Comparison of ENCODE assay signal across 8 cellular contexts in genomic region chr6:31580807-31581437, GRCh38. TPM values are rescaled to one million over a fixed set of nuclear protein-coding genes. Genes with fewer than 3 reads are reported as not detected.
DNase-seq lines count a peak whose midpoint lies in the region; ATAC-seq and TF ChIP-seq lines count a peak whose summit lies in the region.

No MANE protein-coding gene starts in this region.

- no peaks in the 10 kb centered on the region for H3K79me1 ChIP-seq in H9 (ENCODE audit: insufficient read depth, low read depth, low read length, poor library complexity, severe bottlenecking)

- H4K20me1 ChIP-seq in H9 (ENCODE audit: control insufficient read depth, insufficient read depth, insufficient read length), result no peaks in the 10 kb centered on the region

- H2BK120ac ChIP-seq in H9 (ENCODE audit: low read depth, low read length, poor library complexity, severe bottlenecking), result no peak overlapping the region

- ATAC-seq in aorta (ENCODE audit: low FRiP score), result peak; percentile 96

- H4K91ac ChIP-seq in H9 (ENCODE audit: insufficient read length, low read depth, low read length), result no peak overlapping the region

- H3K23me2 ChIP-seq in H9 (ENCODE audit: insufficient read length, low read depth, low read length, poor library complexity, severe bottlenecking), result peaks cover 9% of the 10 kb centered on the region

- H4K8ac ChIP-seq in H9 (replicated peaks; ENCODE audit: insufficient read length, low read depth, low read length), result no peak overlapping the region

- H2AFZ ChIP-seq in H9 (ENCODE audit: low read length), result no peak overlapping the region

- peaks cover 34 to 36% of the 10 kb centered on the region in 2 experiments for H3K4me1 Mint-ChIP-seq in H9

- H3K36me3 ChIP-seq in aorta (ENCODE audit: control insufficient read depth in 1 of 2, insufficient read depth in 2 of 2, low read length in 1 of 2), result no peaks in the 10 kb centered on the region

- no peak overlapping the region for H3K4ac ChIP-seq in H9 (ENCODE audit: low read depth, low read length)

- H3K27ac Mint-ChIP-seq in H9, result peak overlapping the region; percentile 9 to 93 (median 23); a peak in 5 of 7 replicates

- DNase-seq in ELF-1 (ENCODE audit: low read depth, low spot score), result peak; percentile 94
- DNase-seq in H9, result peak; percentile 90
- peak; percentile 27 for DNase-seq in NCI-H1092 (lab: John Stamatoyannopoulos, UW)
- DNase-seq in T-helper 1 cell, result peak; percentile 77 to 86 (median 83)
- peak; percentile 90 for DNase-seq in hepatic stellate cell (ENCODE audit: low spot score)
- DNase-seq in renal cortical epithelial cell (ENCODE audit: low read depth), result peak; percentile 41
- DNase-seq in aorta, result peak; percentile 92 to 97

- no peak overlapping the region for H4K5ac ChIP-seq in H9 (ENCODE audit: insufficient read length, low read depth, low read length)

- no peaks in the 10 kb centered on the region for H3K36me3 Mint-ChIP-seq in H9 (ENCODE audit: insufficient read depth in 1 of 3, low read depth in 3 of 3)

- H3K18ac ChIP-seq in H9 (ENCODE audit: insufficient read length, low read depth, low read length), result peak overlapping the region; percentile 77

- H3K27ac ChIP-seq in H9 (ENCODE audit: insufficient read length, low read depth, low read length), result no peak overlapping the region
- H3K27ac ChIP-seq in angular gyrus (ENCODE audit: low read depth, low read length), result peak overlapping the region; percentile 84
- peak overlapping the region in 1 of 2 donors; percentile 7 for H3K27ac ChIP-seq in aorta (ENCODE audit: low read depth in 1 of 2, low read length in 2 of 2)

- no peak overlapping the region for H2BK5ac ChIP-seq in H9 (ENCODE audit: insufficient read length, low read length)

- H3K9me3 Mint-ChIP-seq in H9, result no peaks in the 10 kb centered on the region; a peak in 1 of 5 replicates

- H3K23ac ChIP-seq in H9 (ENCODE audit: insufficient read length, low read depth, low read length), result no peak overlapping the region

- H3K14ac ChIP-seq in H9 (ENCODE audit: insufficient read depth, low read length), result peak overlapping the region; percentile 85

- H3K9ac ChIP-seq in H9 (ENCODE audit: extremely low read depth, insufficient read length, low read length), result peak overlapping the region; percentile 42

- peak overlapping the region; percentile 20 to 32 for H3K4me3 ChIP-seq in aorta (ENCODE audit: low read length in 2 of 2)

- H2BK15ac ChIP-seq in H9 (ENCODE audit: low read depth, low read length), result no peak overlapping the region

- H3K27me3 ChIP-seq in H9 (ENCODE audit: insufficient read depth, low read length) (no peaks in the 10 kb centered on the region), aorta (ENCODE audit: control insufficient read depth in 1 of 2, insufficient read depth in 2 of 2, low read length in 1 of 2) (no peaks in the 10 kb centered on the region)

- H3K56ac ChIP-seq in H9 (ENCODE audit: insufficient read length, low read depth, low read length), result no peak overlapping the region

- H2AK5ac ChIP-seq in H9 (ENCODE audit: insufficient read length, low read length), result no peak overlapping the region

- no peaks in the 10 kb centered on the region for H3K79me2 ChIP-seq in H9 (ENCODE audit: insufficient read depth, low read length)

- no peak overlapping the region for H3T11ph ChIP-seq in H9 (ENCODE audit: low read length)

- WGBS in H9 (ENCODE audit: extremely low coverage, insufficient read length, low lambda C conversion rate), result no CpG with 5 or more reads among the region's 63 CpGs
- 1% methylated on average over 63 of the region's 63 CpGs for WGBS in aorta, 2 donors

- peaks cover 36% of the 10 kb centered on the region for H3K27me3 Mint-ChIP-seq in H9 (ENCODE audit: low read depth)

- TF ChIP-seq CTCF in H9 (conservative IDR thresholded peaks at IDR 0.05), result peak; percentile 99

- peaks cover 2% of the 10 kb centered on the region; the same call in 1 of the 2 replicates for H3K4me1 ChIP-seq in H9 (ENCODE audit: insufficient read depth, low read length)
- no peaks in the 10 kb centered on the region for H3K4me1 ChIP-seq in aorta (ENCODE audit: control insufficient read depth in 1 of 2, insufficient read depth in 2 of 2, low read length in 2 of 2)

- peak overlapping the region; percentile 67 for H3K4me2 ChIP-seq in H9 (ENCODE audit: insufficient read depth, insufficient read length, low read length)

- intact Hi-C loops in aorta (cut with DNase I), result loop anchor here (2.0 kb wide), 2 partner anchors 18 to 34 kb away; partner anchors contain the start of genes ATP6V1G2 (in 2 of the 2) and NFKBIL1 (in 2 of the 2)

- no peak overlapping the region for H2BK12ac ChIP-seq in H9 (ENCODE audit: insufficient read length, low read depth, low read length)

- H3K9me3 ChIP-seq in H9 (ENCODE audit: control insufficient read depth, low read depth, low read length) (no peaks in the 10 kb centered on the region), aorta (ENCODE audit: control insufficient read depth, low read length) (no peaks in the 10 kb centered on the region)

- peak overlapping the region; percentile 84 to 94 for H3K4me3 Mint-ChIP-seq in H9

- H2BK20ac ChIP-seq in H9 (ENCODE audit: low read depth, low read length, poor library complexity, severe bottlenecking), result no peak overlapping the region

RNA-seq across cellular contexts. Expression of gene LTB, which starts 1.3 kb away (rescaled TPM):
- not detected in 2 replicates for total RNA-seq in H9 (2021)
- 7.0 and 35.1 TPM in 2 replicates for total RNA-seq in renal cortical epithelial cell
- total RNA-seq in aorta, result 1 to 10 TPM; 1.4 to 3.6 TPM
- polyA plus RNA-seq in aorta, result 1 to 10 TPM in 1 of 2 donors, under 1 TPM in 1; 0.88 to 2.5 TPM

RNA-seq across cellular contexts. Expression of gene LST1, which starts 5.2 kb away (rescaled TPM):
- total RNA-seq in H9 (2021), result not detected in 2 replicates
- not detected in 2 replicates for total RNA-seq in renal cortical epithelial cell
- 10 to 100 TPM; 21.1 to 24.6 TPM for total RNA-seq in aorta
- polyA plus RNA-seq in aorta, result 10 to 100 TPM in 1 of 2 donors, 1 to 10 TPM in 1; 7.9 to 23.4 TPM

RNA-seq across cellular contexts. Expression of gene TNF, which starts 5.6 kb away (rescaled TPM):
- total RNA-seq in H9 (2021) (not detected in 2 replicates), renal cortical epithelial cell (2.4 and 7.8 TPM in 2 replicates), aorta (1 to 10 TPM in 1 of 2 donors, under 1 TPM in 1; 0.66 to 1.9 TPM)
- polyA plus RNA-seq in aorta, result 1 to 10 TPM in 1 of 2 donors, under 1 TPM in 1; 0.23 to 1.3 TPM

RNA-seq across cellular contexts. Expression of gene LTA, which starts 8.8 kb away (rescaled TPM):
- not detected in 2 replicates for total RNA-seq in H9 (2021)
- not detected in 2 replicates for total RNA-seq in renal cortical epithelial cell
- not detected for total RNA-seq in aorta
- polyA plus RNA-seq in aorta, result under 1 TPM in 1 of 2 donors, not detected in 1; 0.18 TPM

RNA-seq across cellular contexts. Expression of gene NCR3, which starts 11.9 kb away (rescaled TPM):
- 0.55 and 0.64 TPM in 2 replicates for total RNA-seq in H9 (2021)
- total RNA-seq in renal cortical epithelial cell, result not detected in 2 replicates
- total RNA-seq in aorta, result not detected
- not detected for polyA plus RNA-seq in aorta

Comparison
In these comparisons a context has a peak if more than half of its experiments do, and no peak if none do; other contexts are left out.
1. DNase-seq: peak in every context shown above with its lines; median percentile 94 in aorta; 94 in ELF-1; 90 in H9; 90 in hepatic stellate cell; 83 in T-helper 1 cell; 41 in renal cortical epithelial cell; 27 in NCI-H1092.
2. RNA of gene LST1, which starts 5.2 kb away (total RNA-seq): 21.1 to 24.6 TPM in aorta; not detected in H9 and not detected in renal cortical epithelial cell; every median in the first group is over 10 times any median in the second.